In genomic region chr1:202154766-202155477, GRCh38 we compare ENCODE assay signal across 2 cellular contexts.
TF ChIP-seq lines count a peak whose summit lies in the region.

No MANE protein-coding gene starts in this region.

TF ChIP-seq in Ishikawa, 13 proteins besides CTCF, POLR2A, EP300 and RAD21 (continued from another document):
- TF ChIP-seq TCF12 (IDR thresholded peaks at IDR 0.05; ENCODE audit: low read depth) (no peak), USF1 (IDR thresholded peaks at IDR 0.05) (no peak), TAF1 (IDR thresholded peaks at IDR 0.05; ENCODE audit: low read depth) (no peak), CEBPB (IDR thresholded peaks at IDR 0.05) (no peak), REST (IDR thresholded peaks at IDR 0.05; ENCODE audit: low read depth) (no peak)
TF ChIP-seq in Ishikawa: peak in this region for 0.

TF ChIP-seq in K562, 482 proteins besides CTCF, POLR2A, EP300 and RAD21 (continued from another document and continues in another):
- TF ChIP-seq POLR2AphosphoS5 (IDR thresholded peaks at IDR 0.05; ENCODE audit: control insufficient read depth, insufficient read depth, low read depth, low read length) (peak; percentile 31; the same call in 1 of the 2 replicates), CUX1 (CRISPR knock-in tag; IDR thresholded peaks at IDR 0.05) (0 out of 2 replicates have a peak, but pooled peaks have one; percentile 17), RBM39 (optimal IDR thresholded peaks at IDR 0.05; ENCODE audit: low read depth, low read length) (no peak), PRMT5 (CRISPR knock-in tag; IDR thresholded peaks at IDR 0.05) (no peak), SREBF2 (CRISPR knock-in tag; IDR thresholded peaks at IDR 0.05) (no peak), NFXL1 (CRISPR knock-in tag; IDR thresholded peaks at IDR 0.05) (no peak), THAP7 (CRISPR knock-in tag; IDR thresholded peaks at IDR 0.05) (no peak), TGIF2 (CRISPR knock-in tag; IDR thresholded peaks at IDR 0.05) (no peak), NR3C1 (CRISPR knock-in tag; IDR thresholded peaks at IDR 0.05) (no peak), ETS2 (tag; IDR thresholded peaks at IDR 0.05; ENCODE audit: borderline replicate concordance, poor library complexity, severe bottlenecking) (no peak), JUN (IDR thresholded peaks at IDR 0.05; ENCODE audit: borderline replicate concordance, low read depth, low read length) (0 out of 2 replicates have a peak, but pooled peaks have one; percentile 40), JUN (CRISPR knock-in tag; IDR thresholded peaks at IDR 0.05; ENCODE audit: borderline replicate concordance) (no peak), CGGBP1 (CRISPR knock-in tag; IDR thresholded peaks at IDR 0.05) (no peak), TCF15 (CRISPR knock-in tag; IDR thresholded peaks at IDR 0.05) (no peak), CHD2 (IDR thresholded peaks at IDR 0.05; ENCODE audit: low read depth, low read length) (no peak), ZBTB12 (CRISPR knock-in tag; IDR thresholded peaks at IDR 0.05) (no peak), RNF219 (CRISPR knock-in tag; IDR thresholded peaks at IDR 0.05) (no peak), SMARCE1 (IDR thresholded peaks at IDR 0.05) (no peak), ZC3H11A (IDR thresholded peaks at IDR 0.05; ENCODE audit: low read depth, low read length) (no peak), MLLT1 (IDR thresholded peaks at IDR 0.05) (no peak), CBFA2T3 (IDR thresholded peaks at IDR 0.05) (no peak), HNRNPH1 (optimal IDR thresholded peaks at IDR 0.05; ENCODE audit: low read depth, low read length) (no peak), CHCHD3 (CRISPR knock-in tag; IDR thresholded peaks at IDR 0.05) (no peak), PML (IDR thresholded peaks at IDR 0.05; ENCODE audit: low read length) (0 out of 2 replicates have a peak, but pooled peaks have one; percentile 31), ATF3 (IDR thresholded peaks at IDR 0.05) (no peak), ATF3 (CRISPR knock-in tag; conservative IDR thresholded peaks at IDR 0.05) (no peak), SRSF9 (IDR thresholded peaks at IDR 0.05; ENCODE audit: borderline replicate concordance, low read depth, low read length) (no peak), RNF2 (IDR thresholded peaks at IDR 0.05) (no peak), ZNF140 (CRISPR knock-in tag; IDR thresholded peaks at IDR 0.05) (no peak), SMC3 (conservative IDR thresholded peaks at IDR 0.05; ENCODE audit: insufficient read depth, low read depth, low read length) (peak; percentile 69), ZNF431 (CRISPR knock-in tag; IDR thresholded peaks at IDR 0.05) (no peak), HNRNPK (IDR thresholded peaks at IDR 0.05; ENCODE audit: low read depth, low read length, poor library complexity, severe bottlenecking) (no peak), ELF4 (CRISPR knock-in tag; IDR thresholded peaks at IDR 0.05) (no peak), NEUROD1 (IDR thresholded peaks at IDR 0.05; ENCODE audit: borderline replicate concordance, low read depth, low read length, partially characterized antibody) (no peak), ZNF583 (CRISPR knock-in tag; IDR thresholded peaks at IDR 0.05) (no peak), ZBTB33 (CRISPR knock-in tag; IDR thresholded peaks at IDR 0.05) (0 out of 2 replicates have a peak, but pooled peaks have one; percentile 35), IRF9 (tag; IDR thresholded peaks at IDR 0.05) (no peak), EWSR1 (IDR thresholded peaks at IDR 0.05; ENCODE audit: borderline replicate concordance, low read depth, partially characterized antibody) (no peak), ZNF778 (CRISPR knock-in tag; IDR thresholded peaks at IDR 0.05) (no peak), PBX2 (CRISPR knock-in tag; IDR thresholded peaks at IDR 0.05; ENCODE audit: low read depth) (no peak), PBX2 (tag; conservative IDR thresholded peaks at IDR 0.05; ENCODE audit: low read depth) (no peak), RFX7 (CRISPR knock-in tag; IDR thresholded peaks at IDR 0.05) (no peak)
